In genomic region chr20:46179811-46180326, GRCh38 we compare ENCODE assay signal across 16 cellular contexts.
"Had no signal": no experiment of that assay in that cellular context is flagged by ENCODE, and none has a peak within 500 bp of the region (broad histone marks: within the 10 kb centered on the region; RNA-seq: fewer than 3 reads in every experiment).

No MANE protein-coding gene starts in this region.

- ATAC-seq: activated CD4-positive, alpha-beta T cell treated with anti-CD3 and anti-CD28 coated beads for 36 hours; activated CD8-positive, alpha-beta T cell treated with anti-CD3 and anti-CD28 coated beads for 36 hours; activated naive CD4-positive, alpha-beta T cell treated with anti-CD3 and anti-CD28 coated beads, Interleukin-2, amount 50 U/mL, for 72 hours; activated T-cell treated with anti-CD3 and anti-CD28 coated beads, Interleukin-2, amount 50 U/mL, for 4 hours; natural killer cell had no signal

- DNase-seq: activated CD4-positive, alpha-beta T cell treated with anti-CD3 and anti-CD28 coated beads for 36 hours; activated CD8-positive, alpha-beta T cell treated with anti-CD3 and anti-CD28 coated beads for 36 hours; activated effector memory CD4-positive, alpha-beta T cell treated with Interleukin-2 at 50 U/mL for 16 hours; activated T-cell treated with anti-CD3 and anti-CD28 coated beads, Interleukin-2, amount 50 U/mL, for 4 hours; caudate nucleus; cortex of kidney; effector CD4-positive, alpha-beta T cell; hippocampal formation; mesendoderm; natural killer cell; nucleus accumbens; retina; stimulated activated CD4-positive, alpha-beta T cell treated with anti-CD3 and anti-CD28 coated beads, Interleukin-15, amount 100 ng/mL, for 24 hours; stimulated activated CD4-positive, alpha-beta T cell treated with anti-CD3 and anti-CD28 coated beads, Interleukin-4, amount 100 ng/mL, for 1 hour; stimulated activated naive CD4-positive, alpha-beta T cell had no signal
